In the genomic region with DNA sequence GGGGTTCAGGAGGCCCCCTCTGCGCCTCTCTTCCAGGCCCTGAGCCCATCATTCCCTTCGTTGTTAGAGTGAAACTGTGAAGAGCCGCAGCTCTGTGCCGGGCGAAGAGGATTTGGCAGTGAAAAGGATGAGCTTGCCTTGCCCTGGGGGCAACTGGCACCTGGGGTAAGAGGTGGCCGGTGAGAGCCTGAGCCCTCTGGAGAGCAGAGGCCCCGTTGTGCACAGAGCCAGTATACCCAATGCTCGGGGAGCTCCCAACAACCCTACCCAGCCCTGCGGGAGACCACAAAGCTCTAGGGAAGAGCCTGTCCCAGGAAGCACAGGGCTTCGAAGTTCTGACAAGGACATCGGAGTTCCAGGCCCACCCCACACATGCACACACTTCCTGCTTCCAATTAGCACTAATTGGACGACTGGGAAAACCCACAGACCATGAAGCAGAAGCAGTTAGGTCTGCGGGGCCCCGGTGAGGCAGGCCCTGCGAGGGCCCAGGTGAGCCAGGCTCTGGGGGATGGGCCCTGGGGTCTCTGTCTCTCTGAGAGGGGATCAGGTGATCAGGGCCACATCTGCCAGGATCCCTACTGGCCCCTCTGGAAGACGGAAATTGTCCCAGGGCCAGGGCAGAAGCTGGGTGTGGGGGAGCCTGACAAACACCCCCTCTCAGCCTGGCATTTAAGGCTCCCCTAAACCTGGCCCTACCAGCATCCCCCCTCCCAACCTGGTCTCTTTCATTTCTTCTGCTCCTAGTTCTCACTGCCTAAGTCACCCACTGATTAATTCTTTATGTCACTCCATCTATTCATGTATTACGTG, we compare ENCODE assay signal across 8 cellular contexts. TPM values are rescaled to one million over a fixed set of nuclear protein-coding genes. Genes with fewer than 3 reads are reported as not detected.
A peak's percentile ranks its signal among the peaks of the same experiment; 100 is the strongest.
DNase-seq lines count a peak whose midpoint lies in the region; ATAC-seq, FAIRE-seq and TF ChIP-seq lines count a peak whose summit lies in the region.

No MANE protein-coding gene starts in this region.

- H3K36me3 ChIP-seq in astrocyte (ENCODE audit: insufficient read depth, low read length) (no peaks in the 10 kb centered on the region), transverse colon (no peaks in the 10 kb centered on the region)

- TF ChIP-seq CTCF in astrocyte (IDR thresholded peaks at IDR 0.05; ENCODE audit: insufficient read depth, low read depth, low read length) = no peak
- no peak for TF ChIP-seq CTCF in lower leg skin (IDR thresholded peaks at IDR 0.05)
- no peak for TF ChIP-seq CTCF in transverse colon (IDR thresholded peaks at IDR 0.05)

- ATAC-seq in activated T-cell treated with anti-CD3 and anti-CD28 coated beads, Interleukin-2, amount 50 U/mL, for 4 hours = no peak
- ATAC-seq in GM21825 (IDR thresholded peaks at IDR 0.05; ENCODE audit: unreplicated experiment) = no peak

- no peak overlapping the region for H3K27ac ChIP-seq in astrocyte (ENCODE audit: low read depth, low read length)
- H3K27ac ChIP-seq in transverse colon = peak overlapping the region; percentile 76 to 85 (median 78)

- peaks cover 9% of the 10 kb centered on the region for H3K4me1 ChIP-seq in astrocyte (ENCODE audit: insufficient read depth, low read length)
- H3K4me1 ChIP-seq in transverse colon = peaks cover 0 to 13% (median 6%) of the 10 kb centered on the region in 4 donors

- H3K27me3 Mint-ChIP-seq in activated T-cell treated with anti-CD3 and anti-CD28 coated beads, Interleukin-2, amount 50 U/mL, for 4 hours (ENCODE audit: low read depth) = no peaks in the 10 kb centered on the region
- peaks cover 42% of the 10 kb centered on the region for H3K27me3 Mint-ChIP-seq in astrocyte (ENCODE audit: low read depth, unreplicated experiment)

- no peak overlapping the region for H3K27ac Mint-ChIP-seq in astrocyte (ENCODE audit: unreplicated experiment)

- no peak for TF ChIP-seq EP300 in transverse colon (IDR thresholded peaks at IDR 0.05; ENCODE audit: low read depth)

- H3K9me3 ChIP-seq in astrocyte (ENCODE audit: insufficient read depth, low read depth, low read length) = no peaks in the 10 kb centered on the region
- no peaks in the 10 kb centered on the region for H3K9me3 ChIP-seq in transverse colon

- no peak overlapping the region for H3K4me3 ChIP-seq in astrocyte (ENCODE audit: insufficient read depth, low read depth, low read length)
- H3K4me3 ChIP-seq in lower leg skin (ENCODE audit: low read depth, poor library complexity, severe bottlenecking) = peak overlapping the region; percentile 50
- peak overlapping the region in 3 of 4 donors; percentile 57 to 90 (median 65) for H3K4me3 ChIP-seq in transverse colon

- H3K9me3 Mint-ChIP-seq in activated T-cell treated with anti-CD3 and anti-CD28 coated beads, Interleukin-2, amount 50 U/mL, for 4 hours = no peaks in the 10 kb centered on the region
- no peaks in the 10 kb centered on the region for H3K9me3 Mint-ChIP-seq in astrocyte (ENCODE audit: unreplicated experiment)

- peak overlapping the region; percentile 87 for H3K4me3 Mint-ChIP-seq in activated T-cell treated with anti-CD3 and anti-CD28 coated beads, Interleukin-2, amount 50 U/mL, for 4 hours
- no peak overlapping the region for H3K4me3 Mint-ChIP-seq in astrocyte (ENCODE audit: unreplicated experiment)

- in situ Hi-C loops in transverse colon (cut with MboI; ENCODE audit: low pct_ligation_motif_present in 1 of 4, low pct_unique_long_range_greater_than_20kb in 1 of 4, low sequenced_read_pairs in 3 of 4) = loop anchor here in 2 of 4 donors (10.0 to 25.0 kb wide), 3 partner anchors 136 to 336 kb away; no protein-coding TSS in a partner anchor

- H3K27me3 ChIP-seq in astrocyte (ENCODE audit: insufficient read depth, low read length) = no peaks in the 10 kb centered on the region
- no peaks in the 10 kb centered on the region for H3K27me3 ChIP-seq in transverse colon

- H3K4me2 ChIP-seq in astrocyte (ENCODE audit: low read length) = peak overlapping the region; percentile 86

- no peaks in the 10 kb centered on the region for H4K20me1 ChIP-seq in astrocyte (ENCODE audit: insufficient read depth, low read length)

- peaks cover 13% of the 10 kb centered on the region for H3K4me1 Mint-ChIP-seq in activated T-cell treated with anti-CD3 and anti-CD28 coated beads, Interleukin-2, amount 50 U/mL, for 4 hours (ENCODE audit: low read depth)
- H3K4me1 Mint-ChIP-seq in astrocyte (ENCODE audit: low read depth, unreplicated experiment) = peaks cover 4% of the 10 kb centered on the region

- no peaks in the 10 kb centered on the region for H3K36me3 Mint-ChIP-seq in activated T-cell treated with anti-CD3 and anti-CD28 coated beads, Interleukin-2, amount 50 U/mL, for 4 hours (ENCODE audit: insufficient read depth)
- no peaks in the 10 kb centered on the region for H3K36me3 Mint-ChIP-seq in astrocyte (ENCODE audit: low read depth, unreplicated experiment)

- no peak for DNase-seq in activated T-cell treated with anti-CD3 and anti-CD28 coated beads, Interleukin-2, amount 50 U/mL, for 4 hours
- DNase-seq in activated T-cell treated with anti-CD3 and anti-CD28 coated beads for 4 hours (no peak), astrocyte (ENCODE audit: low read depth) (no peak), lower leg skin (ENCODE audit: low spot score in 2 of 2) (no peak), transverse colon (no peak), DMS79 (lab: John Stamatoyannopoulos, UW) (no peak)
- DNase-seq in stimulated activated CD4-positive, alpha-beta T cell treated with anti-CD3 and anti-CD28 coated beads, Interleukin-4, amount 100 ng/mL, for 24 hours = no peak

- no peaks in the 10 kb centered on the region for H3K79me2 ChIP-seq in astrocyte (ENCODE audit: insufficient read depth, low read length)

- WGBS in lower leg skin, 2 donors = 34 to 39% methylated on average over 14 to 17 of the region's 17 CpGs
- WGBS in transverse colon (ENCODE audit: low coverage in 1 of 2), 2 donors = 81% methylated on average over 17 of the region's 17 CpGs; no CpG with 5 or more reads in 1 of the 2 donors

- intact Hi-C loops in lower leg skin (cut with DNase I; ENCODE audit: low total_unique reads) (loop anchor here (10.0 kb wide), 1 partner anchor 219 kb away; no protein-coding TSS in a partner anchor), transverse colon (cut with DNase I; ENCODE audit: low total_unique reads) (no loop called here)

- H2AFZ ChIP-seq in astrocyte (ENCODE audit: low read depth, low read length) = peak overlapping the region; percentile 75

- no peak for FAIRE-seq in astrocyte (lab: Jason Lieb, UNC)

- no peak for TF ChIP-seq POLR2A in lower leg skin (IDR thresholded peaks at IDR 0.05)
- no peak for TF ChIP-seq POLR2A in transverse colon (IDR thresholded peaks at IDR 0.05)

- H3K9ac ChIP-seq in astrocyte (ENCODE audit: low read length) = no peak overlapping the region

RNA-seq across cellular contexts. Expression of a gene that starts 27.9 kb away (rescaled TPM):
- total RNA-seq in activated T-cell treated with anti-CD3 and anti-CD28 coated beads, Interleukin-2, amount 50 U/mL, for 4 hours = 10 to 100 TPM; 16.8 to 25.2 (median 20.0) TPM
- total RNA-seq in astrocyte (3.2 and 5.5 TPM in 2 replicates), lower leg skin (10 to 100 TPM in 3 of 4 donors, 1 to 10 TPM in 1; 9.5 to 24.3 (median 14.4) TPM), transverse colon (10 to 100 TPM in 2 of 4 donors, 1 to 10 TPM in 2; 1.9 to 33.0 (median 18.1) TPM)

RNA-seq across cellular contexts. Expression of a gene that starts 56.5 kb away (rescaled TPM):
- 10 to 100 TPM; 43.6 to 45.1 (median 44.3) TPM for total RNA-seq in activated T-cell treated with anti-CD3 and anti-CD28 coated beads, Interleukin-2, amount 50 U/mL, for 4 hours
- total RNA-seq in astrocyte (19.2 and 23.0 TPM in 2 replicates), lower leg skin (10 to 100 TPM in 3 of 4 donors, 1 to 10 TPM in 1; 8.6 to 16.1 (median 15.5) TPM), transverse colon (10 to 100 TPM in 1 of 4 donors, 1 to 10 TPM in 3; 2.2 to 10.3 (median 8.5) TPM)
